In genomic region chr17:47315451-47316266, GRCh38 we compare ENCODE assay signal across 8 cellular contexts. TPM values are rescaled to one million over a fixed set of nuclear protein-coding genes. Genes with fewer than 3 reads are reported as not detected.
DNase-seq lines count a peak whose midpoint lies in the region; ATAC-seq and TF ChIP-seq lines count a peak whose summit lies in the region.

No MANE protein-coding gene starts in this region.

- no peak overlapping the region for H3K27ac Mint-ChIP-seq in activated CD4-positive, alpha-beta T cell treated with anti-CD3 and anti-CD28 coated beads, Interleukin-2, amount 10 ng/mL, durations not matched to agents 24 days and 14 days
- no peak overlapping the region for H3K27ac Mint-ChIP-seq in neural progenitor cell

- no peak overlapping the region for H3K9ac ChIP-seq in neural progenitor cell

- no peaks in the 10 kb centered on the region for H3K27me3 ChIP-seq in neural progenitor cell

- H3K27me3 Mint-ChIP-seq in activated CD4-positive, alpha-beta T cell treated with anti-CD3 and anti-CD28 coated beads, Interleukin-2, amount 10 ng/mL, durations not matched to agents 24 days and 14 days = peaks cover 12% of the 10 kb centered on the region
- no peaks in the 10 kb centered on the region for H3K27me3 Mint-ChIP-seq in neural progenitor cell (ENCODE audit: insufficient read depth, low read depth)

- no peaks in the 10 kb centered on the region for H3K79me2 ChIP-seq in neural progenitor cell (ENCODE audit: low read depth)

- ATAC-seq in HG03378 (IDR thresholded peaks at IDR 0.05; ENCODE audit: unreplicated experiment) = no peak
- no peak for ATAC-seq in GM21529 (IDR thresholded peaks at IDR 0.05; ENCODE audit: unreplicated experiment)

- no peaks in the 10 kb centered on the region for H3K36me3 Mint-ChIP-seq in activated CD4-positive, alpha-beta T cell treated with anti-CD3 and anti-CD28 coated beads, Interleukin-2, amount 10 ng/mL, durations not matched to agents 24 days and 14 days (ENCODE audit: low read depth)
- no peaks in the 10 kb centered on the region for H3K36me3 Mint-ChIP-seq in neural progenitor cell

- H3F3A ChIP-seq in neural progenitor cell (ENCODE audit: low read depth) = no peaks in the 10 kb centered on the region

- peak; percentile 87 for DNase-seq in COLO829 (ENCODE audit: low spot score)
- peak; percentile 98 for DNase-seq in HCEC 1CT
- peak; percentile 71 for DNase-seq in NCI-H2227 treated with DMSO at 0.1 percent for 48 hours (lab: John Stamatoyannopoulos, UW)
- peak; percentile 82 for DNase-seq in activated CD4-positive, alpha-beta T cell treated with anti-CD3 and anti-CD28 coated beads, Interleukin-2, amount 10 ng/mL, durations not matched to agents 24 days and 14 days
- peak; percentile 87 to 93 for DNase-seq in foreskin fibroblast
- peak; percentile 71 for DNase-seq in neural progenitor cell (ENCODE audit: low spot score)

- TF ChIP-seq CTCF in foreskin fibroblast (IDR thresholded peaks at IDR 0.05; ENCODE audit: low read depth, low read length) = peak; percentile 66
- TF ChIP-seq CTCF in neural progenitor cell (IDR thresholded peaks at IDR 0.05) = peak; percentile 92

- peaks cover 3% of the 10 kb centered on the region for H3K4me1 Mint-ChIP-seq in activated CD4-positive, alpha-beta T cell treated with anti-CD3 and anti-CD28 coated beads, Interleukin-2, amount 10 ng/mL, durations not matched to agents 24 days and 14 days
- peaks cover 10% of the 10 kb centered on the region for H3K4me1 Mint-ChIP-seq in neural progenitor cell

- no peaks in the 10 kb centered on the region for H4K20me1 ChIP-seq in neural progenitor cell (ENCODE audit: low read depth)

- no peaks in the 10 kb centered on the region for H3K9me3 Mint-ChIP-seq in activated CD4-positive, alpha-beta T cell treated with anti-CD3 and anti-CD28 coated beads, Interleukin-2, amount 10 ng/mL, durations not matched to agents 24 days and 14 days
- peaks cover 11% of the 10 kb centered on the region for H3K9me3 Mint-ChIP-seq in neural progenitor cell

- H3K36me3 ChIP-seq in neural progenitor cell = no peaks in the 10 kb centered on the region

- peaks cover 4% of the 10 kb centered on the region for H3K4me1 ChIP-seq in neural progenitor cell

- no peak overlapping the region for H3K4me2 ChIP-seq in neural progenitor cell

- H3K9me3 ChIP-seq in neural progenitor cell (ENCODE audit: low read depth) = peaks cover under 1% of the 10 kb centered on the region

- H3K27ac ChIP-seq in neural progenitor cell = no peak overlapping the region

- H2AFZ ChIP-seq in neural progenitor cell (replicated peaks) = no peak overlapping the region

- H3K4me3 ChIP-seq in foreskin fibroblast (ENCODE audit: low read depth in 1 of 2, low read length in 2 of 2) = no peak overlapping the region
- H3K4me3 ChIP-seq in neural progenitor cell = no peak overlapping the region

- H3K4me3 Mint-ChIP-seq in activated CD4-positive, alpha-beta T cell treated with anti-CD3 and anti-CD28 coated beads, Interleukin-2, amount 10 ng/mL, durations not matched to agents 24 days and 14 days = no peak overlapping the region
- H3K4me3 Mint-ChIP-seq in neural progenitor cell = no peak overlapping the region

- intact Hi-C loops in activated CD4-positive, alpha-beta T cell treated with anti-CD3 and anti-CD28 coated beads, Interleukin-2, amount 10 ng/mL, durations not matched to agents 24 days and 14 days (cut with micrococcal nuclease) = loop anchor here (1.0 kb wide), 1 partner anchor 86 kb away; no protein-coding TSS in a partner anchor

RNA-seq across cellular contexts. Expression of gene EFCAB13, which starts 8.1 kb away (rescaled TPM):
- total RNA-seq in activated CD4-positive, alpha-beta T cell treated with anti-CD3 and anti-CD28 coated beads, Interleukin-2, amount 10 ng/mL, durations not matched to agents 24 days and 14 days = 1.1 and 1.9 TPM in 2 replicates
- 1.1 and 2.7 TPM in 2 replicates for total RNA-seq in neural progenitor cell (ENCODE audit: low replicate concordance)
